ENCODE assay signal across 8 cellular contexts in the genomic region with DNA sequence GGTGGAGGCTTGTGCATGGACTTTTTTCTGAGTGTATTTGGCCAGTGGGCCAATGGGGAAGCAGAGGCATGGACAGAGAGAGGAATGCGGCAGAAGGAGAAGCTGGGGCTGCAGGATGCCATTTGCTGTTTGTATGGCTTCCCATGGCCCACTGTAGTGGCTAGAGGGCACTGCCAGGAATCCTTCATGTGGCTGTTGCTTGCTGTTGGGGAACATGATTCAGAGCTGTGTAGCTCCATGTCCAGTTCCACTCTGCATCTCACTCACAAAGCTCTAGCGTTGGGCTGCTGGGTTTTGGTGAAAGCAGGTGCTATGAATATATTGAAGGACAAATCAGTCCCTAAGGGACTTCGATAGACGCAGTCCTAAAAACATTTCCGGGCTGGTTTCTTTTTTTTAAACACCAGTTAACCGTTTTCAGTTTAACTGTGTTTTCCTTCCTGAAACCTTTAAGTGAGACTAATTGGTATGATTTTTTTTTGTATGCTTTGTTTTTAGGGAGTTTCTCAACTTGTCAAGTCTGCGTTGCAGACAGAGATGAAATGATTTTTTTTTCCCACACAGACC. TPM values are rescaled to one million over a fixed set of nuclear protein-coding genes. Genes with fewer than 3 reads are reported as not detected.
DNase-seq lines count a peak whose midpoint lies in the region; ATAC-seq and TF ChIP-seq lines count a peak whose summit lies in the region.

No MANE protein-coding gene starts in this region.

- no peak for TF ChIP-seq CTCF in brain (conservative IDR thresholded peaks at IDR 0.05)
- TF ChIP-seq CTCF in osteocyte (IDR thresholded peaks at IDR 0.05): no peak
- TF ChIP-seq CTCF in endothelial cell (IDR thresholded peaks at IDR 0.05; ENCODE audit: unreplicated experiment): no peak
- TF ChIP-seq CTCF in testis (IDR thresholded peaks at IDR 0.05): no peak

- H3K27me3 ChIP-seq in testis: no peaks in the 10 kb centered on the region

- H3K27ac Mint-ChIP-seq in brain (peak overlapping the region in 3 of 5 experiments; percentile 27 to 88 (median 84)), osteocyte (ENCODE audit: unreplicated experiment) (peak overlapping the region; percentile 68), endothelial cell (ENCODE audit: unreplicated experiment) (no peak overlapping the region)

- no peaks in the 10 kb centered on the region for H3K36me3 ChIP-seq in testis (ENCODE audit: low read depth, missing control alignments)

- peak; percentile 23 for ATAC-seq in HG03469 (IDR thresholded peaks at IDR 0.05; ENCODE audit: unreplicated experiment)

- H3K9me3 Mint-ChIP-seq in brain (peaks cover 0 to 3% (median 0%) of the 10 kb centered on the region in 5 experiments), osteocyte (ENCODE audit: unreplicated experiment) (no peaks in the 10 kb centered on the region), endothelial cell (ENCODE audit: unreplicated experiment) (no peaks in the 10 kb centered on the region)

- no peaks in the 10 kb centered on the region for H3K9me3 ChIP-seq in testis

- H3K36me3 Mint-ChIP-seq in brain (no peaks in the 10 kb centered on the region), osteocyte (ENCODE audit: unreplicated experiment) (peaks cover 4% of the 10 kb centered on the region), endothelial cell (ENCODE audit: low read depth, unreplicated experiment) (no peaks in the 10 kb centered on the region)

- H3K27me3 Mint-ChIP-seq in brain: peaks cover under 1% of the 10 kb centered on the region
- H3K27me3 Mint-ChIP-seq in osteocyte (ENCODE audit: unreplicated experiment): no peaks in the 10 kb centered on the region
- H3K27me3 Mint-ChIP-seq in endothelial cell (ENCODE audit: unreplicated experiment): peaks cover 1% of the 10 kb centered on the region

- 53 to 57% methylated on average over 7 of the region's 7 CpGs for WGBS in testis, 2 donors

- H3K4me1 ChIP-seq in testis: peaks cover 23% of the 10 kb centered on the region

- H3K4me3 Mint-ChIP-seq in brain: no peak overlapping the region
- H3K4me3 Mint-ChIP-seq in osteocyte (ENCODE audit: unreplicated experiment): no peak overlapping the region
- H3K4me3 Mint-ChIP-seq in endothelial cell (ENCODE audit: unreplicated experiment): no peak overlapping the region

- no peak for TF ChIP-seq POLR2A in testis (IDR thresholded peaks at IDR 0.05)

- H3K4me1 Mint-ChIP-seq in brain: peaks cover 27% of the 10 kb centered on the region
- H3K4me1 Mint-ChIP-seq in osteocyte (ENCODE audit: unreplicated experiment): peaks cover 69% of the 10 kb centered on the region
- H3K4me1 Mint-ChIP-seq in endothelial cell (ENCODE audit: unreplicated experiment): no peaks in the 10 kb centered on the region

- intact Hi-C loops in testis (cut with DNase I; ENCODE audit: low total_unique reads): no loop called here

- H3K27ac ChIP-seq in testis: peak overlapping the region in 1 of 2 donors; percentile 47

- no peak overlapping the region for H3K4me3 ChIP-seq in testis

- peak; percentile 23 for DNase-seq in stimulated activated CD4-positive, alpha-beta T cell treated with anti-CD3 and anti-CD28 coated beads, Interleukin-15, amount 100 ng/mL, for 24 hours
- no peak for DNase-seq in stimulated activated CD4-positive, alpha-beta T cell treated with anti-CD3 and anti-CD28 coated beads, Interleukin-4, amount 100 ng/mL, for 4 hours
- DNase-seq in osteocyte (ENCODE audit: extremely low spot score, unreplicated experiment) (no peak), endothelial cell (ENCODE audit: low spot score) (no peak), testis (no peak), NCI-H446 treated with DMSO at 0.1 percent for 48 hours (lab: John Stamatoyannopoulos, UW) (no peak)

RNA-seq across cellular contexts. Expression of a gene that starts 51.3 kb away (rescaled TPM):
- 2.4 TPM for polyA plus RNA-seq in brain (ENCODE audit: insufficient read depth, low read depth, low replicate concordance)
- 6.7 and 9.1 TPM in 2 replicates for total RNA-seq in osteocyte
- total RNA-seq in endothelial cell (ENCODE audit: unreplicated experiment): 1.2 TPM
- total RNA-seq in testis: 10 to 100 TPM in 1 of 2 donors, 1 to 10 TPM in 1; 9.5 to 11.8 TPM
- 11.9 TPM for polyA plus RNA-seq in testis (ENCODE audit: insufficient read depth, low read depth, low replicate concordance)
